20 cellular contexts compared by ENCODE assay signal in genomic region chr2:168639024-168639423, GRCh38.
DNase-seq lines count a peak whose midpoint lies in the region; FAIRE-seq and TF ChIP-seq lines count a peak whose summit lies in the region.
"Had no signal": no experiment of that assay in that cellular context is flagged by ENCODE, and none has a peak within 500 bp of the region (broad histone marks: within the 10 kb centered on the region; RNA-seq: fewer than 3 reads in every experiment).

No MANE protein-coding gene starts in this region.

- no peak for TF ChIP-seq EP300 in sigmoid colon (IDR thresholded peaks at IDR 0.05)

- H3K27ac ChIP-seq in HUES48 (ENCODE audit: low read depth, low read length) (peak overlapping the region; percentile 27), keratinocyte (ENCODE audit: control insufficient read depth, insufficient read depth, low read length) (peak overlapping the region; percentile 71), sigmoid colon (peak overlapping the region; percentile 70 to 81 (median 74)), neuronal stem cell (replicated peaks; ENCODE audit: low read length) (no peak overlapping the region)

- no peak for FAIRE-seq in keratinocyte (lab: Jason Lieb, UNC)
- FAIRE-seq: endothelial cell of umbilical vein, H1, TTC549 had no signal

- no peak overlapping the region for H2AK5ac ChIP-seq in neuronal stem cell (ENCODE audit: low read depth, low read length)

- peaks cover 56% of the 10 kb centered on the region for H3K4me1 Mint-ChIP-seq in brain

- H4K8ac ChIP-seq in neuronal stem cell (ENCODE audit: low read depth, low read length): no peak overlapping the region

- H3K36me3 Mint-ChIP-seq in brain: peaks cover 21% of the 10 kb centered on the region
- H3K36me3 Mint-ChIP-seq: IgD-negative memory B cell had no signal

- peak overlapping the region; percentile 77 for H3K4me2 ChIP-seq in keratinocyte (ENCODE audit: control insufficient read depth, extremely low read depth, insufficient read depth, low read depth, low read length)
- no peak overlapping the region for H3K4me2 ChIP-seq in neuronal stem cell (ENCODE audit: insufficient read depth, low read length, poor library complexity, severe bottlenecking)

- H3K4me3 ChIP-seq in HUES48 (ENCODE audit: low read depth, low read length) (no peak overlapping the region; the same call in 1 of the 2 replicates), keratinocyte (ENCODE audit: control insufficient read depth in 2 of 3, extremely low read depth in 1 of 3, insufficient read depth in 2 of 3, low read depth in 1 of 3, low read length in 3 of 3) (peak overlapping the region in 2 of 3 experiments; percentile 22 to 44), sigmoid colon (no peak overlapping the region), neuronal stem cell (ENCODE audit: low read length in 2 of 2) (no peak overlapping the region)

- no peak overlapping the region for H3K4ac ChIP-seq in neuronal stem cell (ENCODE audit: low read length)

- DNase-seq in keratinocyte (ENCODE audit: low read depth, low spot score) (no peak), sigmoid colon (no peak), NCI-H82 treated with DMSO at 0.1 percent for 48 hours (lab: John Stamatoyannopoulos, UW; ENCODE audit: unreplicated experiment) (no peak), NCI-H345 (lab: John Stamatoyannopoulos, UW) (no peak), neuronal stem cell (ENCODE audit: low spot score) (no peak)
- DNase-seq: activated CD4-positive, alpha-beta T cell treated with anti-CD3 and anti-CD28 coated beads, Interleukin-2, amount 50 U/mL, for 1 hour; activated naive CD4-positive, alpha-beta T cell; AML-193; COR-L47; NCI-H1694; NCI-H446 treated with DMSO at 0.1 percent for 48 hours; nucleus accumbens; stimulated activated CD4-positive, alpha-beta T cell treated with anti-CD3 and anti-CD28 coated beads, Interleukin-2, amount 100 ng/mL, for 24 hours had no signal

- no peak overlapping the region for H2BK120ac ChIP-seq in neuronal stem cell (ENCODE audit: low read depth, low read length)

- H3K14ac ChIP-seq in neuronal stem cell (ENCODE audit: low read length): no peak overlapping the region

- peak overlapping the region; percentile 3 for H2AFZ ChIP-seq in keratinocyte (ENCODE audit: control insufficient read depth, low read length)
- no peak overlapping the region for H2AFZ ChIP-seq in neuronal stem cell (ENCODE audit: low read length)

- dilution Hi-C loops in keratinocyte (cut with MboI; ENCODE audit: extremely low pct_ligation_motif_present, low sequenced_read_pairs): no loop called here

- peaks cover 2 to 9% (median 6%) of the 10 kb centered on the region in 5 experiments for H3K9me3 Mint-ChIP-seq in brain
- H3K9me3 Mint-ChIP-seq: IgD-negative memory B cell; stimulated activated naive CD8-positive, alpha-beta T cell treated with anti-CD3 and anti-CD28 coated beads, Interleukin-15, Interleukin-2, amounts not matched to agents 100 ng/mL and 50 ng/mL, for 24 hours had no signal

- no peaks in the 10 kb centered on the region for H3K36me3 ChIP-seq in HUES48 (ENCODE audit: control insufficient read depth, insufficient read depth, low read length)
- no peaks in the 10 kb centered on the region for H3K36me3 ChIP-seq in keratinocyte (ENCODE audit: control insufficient read depth in 2 of 2, extremely low read depth in 1 of 2, insufficient read depth in 2 of 2, low read length in 2 of 2)
- H3K36me3 ChIP-seq in sigmoid colon: no peaks in the 10 kb centered on the region
- H3K36me3 ChIP-seq in neuronal stem cell (replicated peaks in 1 of 2; ENCODE audit: control insufficient read depth in 2 of 2, insufficient read depth in 2 of 2, low read length in 2 of 2): no peaks in the 10 kb centered on the region

- H3K79me2 ChIP-seq in keratinocyte (ENCODE audit: control insufficient read depth, insufficient read depth, low read length): peaks cover 21% of the 10 kb centered on the region

- H3K9me1 ChIP-seq in keratinocyte (ENCODE audit: control insufficient read depth, extremely low read depth, insufficient read depth, low read length): no peaks in the 10 kb centered on the region

- no peak overlapping the region for H2BK5ac ChIP-seq in neuronal stem cell (ENCODE audit: low read length)

- peak overlapping the region in 3 of 5 experiments; percentile 46 to 74 (median 58) for H3K27ac Mint-ChIP-seq in brain
- H3K27ac Mint-ChIP-seq: stimulated activated naive CD8-positive, alpha-beta T cell treated with anti-CD3 and anti-CD28 coated beads, Interleukin-15, Interleukin-2, amounts not matched to agents 100 ng/mL and 50 ng/mL, for 24 hours had no signal

- H3K4me3 Mint-ChIP-seq in brain: peak overlapping the region in 1 of 5 experiments; percentile 6
- H3K4me3 Mint-ChIP-seq: IgD-negative memory B cell; stimulated activated naive CD8-positive, alpha-beta T cell treated with anti-CD3 and anti-CD28 coated beads, Interleukin-15, Interleukin-2, amounts not matched to agents 100 ng/mL and 50 ng/mL, for 24 hours had no signal

- H3K23ac ChIP-seq in neuronal stem cell (ENCODE audit: low read depth, low read length, poor library complexity): no peak overlapping the region

- H3K4me1 ChIP-seq in HUES48 (ENCODE audit: control insufficient read depth, insufficient read depth, low read length) (peaks cover 39% of the 10 kb centered on the region), keratinocyte (ENCODE audit: control insufficient read depth, extremely low read depth, insufficient read depth, low read length) (peaks cover 20% of the 10 kb centered on the region), sigmoid colon (peaks cover 0 to 52% (median 42%) of the 10 kb centered on the region in 4 donors), neuronal stem cell (ENCODE audit: control insufficient read depth in 2 of 2, insufficient read depth in 1 of 2, low read depth in 1 of 2, low read length in 2 of 2) (peaks cover 10 to 11% of the 10 kb centered on the region in 2 donors)

- 51 to 77% methylated on average over 2 of the region's 2 CpGs for WGBS in sigmoid colon, 2 donors
- WGBS in neuronal stem cell (ENCODE audit: extremely low coverage in 2 of 2, insufficient read length in 2 of 2, insufficient replicate concordance in 1 of 2), 2 donors: no CpG with 5 or more reads among the region's 2 CpGs

- H3K9me3 ChIP-seq in HUES48 (ENCODE audit: control insufficient read depth, insufficient read depth, low read length) (no peaks in the 10 kb centered on the region), keratinocyte (ENCODE audit: control insufficient read depth, low read depth, low read length) (no peaks in the 10 kb centered on the region), sigmoid colon (no peaks in the 10 kb centered on the region), neuronal stem cell (replicated peaks in 1 of 2; ENCODE audit: control insufficient read depth in 2 of 2, insufficient read depth in 1 of 2, low read depth in 1 of 2, low read length in 2 of 2) (no peaks in the 10 kb centered on the region)

- TF ChIP-seq CTCF in brain (conservative IDR thresholded peaks at IDR 0.05): no peak
- no peak for TF ChIP-seq CTCF in keratinocyte (optimal IDR thresholded peaks at IDR 0.05 in 1 of 3, IDR thresholded peaks at IDR 0.05 in 1 of 3, conservative IDR thresholded peaks at IDR 0.05 in 1 of 3; ENCODE audit: extremely low read depth in 1 of 3, insufficient read depth in 2 of 3, low read length in 3 of 3)
- no peak for TF ChIP-seq CTCF in sigmoid colon (IDR thresholded peaks at IDR 0.05)

- no peaks in the 10 kb centered on the region for H3K79me1 ChIP-seq in neuronal stem cell (ENCODE audit: low read depth, low read length)

- H3K27me3 ChIP-seq in HUES48 (ENCODE audit: control insufficient read depth, insufficient read depth, low read length): no peaks in the 10 kb centered on the region
- no peaks in the 10 kb centered on the region for H3K27me3 ChIP-seq in keratinocyte (ENCODE audit: control insufficient read depth, extremely low read depth, insufficient read depth, low read length)
- H3K27me3 ChIP-seq in sigmoid colon: no peaks in the 10 kb centered on the region
- H3K27me3 ChIP-seq in neuronal stem cell (ENCODE audit: control insufficient read depth in 3 of 3, insufficient read depth in 3 of 3, low read depth in 1 of 3, low read length in 3 of 3): no peaks in the 10 kb centered on the region

- H3K27me3 Mint-ChIP-seq in brain: peaks cover 3% of the 10 kb centered on the region
- H3K27me3 Mint-ChIP-seq: IgD-negative memory B cell; stimulated activated naive CD8-positive, alpha-beta T cell treated with anti-CD3 and anti-CD28 coated beads, Interleukin-15, Interleukin-2, amounts not matched to agents 100 ng/mL and 50 ng/mL, for 24 hours had no signal

- H3K9ac ChIP-seq in HUES48 (ENCODE audit: low read depth, low read length): no peak overlapping the region
- H3K9ac ChIP-seq in keratinocyte (ENCODE audit: control insufficient read depth, extremely low read depth, insufficient read depth, low read length): peak overlapping the region; percentile 28
- no peak overlapping the region for H3K9ac ChIP-seq in neuronal stem cell (ENCODE audit: low read depth, low read length, poor library complexity)

- no peak overlapping the region for H2BK12ac ChIP-seq in neuronal stem cell (ENCODE audit: low read length)

- no peak overlapping the region for H4K91ac ChIP-seq in neuronal stem cell (ENCODE audit: low read depth, low read length, poor library complexity)

- no peak overlapping the region for H2BK15ac ChIP-seq in neuronal stem cell (ENCODE audit: low read length)

- intact Hi-C loops in sigmoid colon (cut with DNase I): loop anchor here (5.0 kb wide), 2 partner anchors 63 to 182 kb away; partner anchors contain the start of gene CERS6

- no peak overlapping the region for H3K18ac ChIP-seq in neuronal stem cell (ENCODE audit: low read length)

- no peaks in the 10 kb centered on the region for H4K20me1 ChIP-seq in keratinocyte (ENCODE audit: control insufficient read depth, extremely low read depth, insufficient read depth, low read length)

- TF ChIP-seq POLR2A in sigmoid colon (IDR thresholded peaks at IDR 0.05): no peak

Comparison
In these comparisons a context has a peak if more than half of its experiments do, and no peak if none do; other contexts are left out.
1. H3K4me3 ChIP-seq: peak in keratinocyte (2 of 3); none in HUES48 (single experiment), sigmoid colon (0 of 4) and neuronal stem cell (0 of 2).